In genomic region chr17:77690271-77691161, GRCh38 we compare ENCODE assay signal across 9 cellular contexts.
DNase-seq lines count a peak whose midpoint lies in the region; ATAC-seq and TF ChIP-seq lines count a peak whose summit lies in the region.
"Had no signal": no experiment of that assay in that cellular context is flagged by ENCODE, and none has a peak within 500 bp of the region (broad histone marks: within the 10 kb centered on the region; RNA-seq: fewer than 3 reads in every experiment).

No MANE protein-coding gene starts in this region.

- H3K4me3 Mint-ChIP-seq in IgD-negative memory B cell (peak overlapping the region in 3 of 4 donors; percentile 34 to 83 (median 72)), mesothelial cell of epicardium (peak overlapping the region; percentile 11)
- peak overlapping the region; percentile 26 for H3K4me3 Mint-ChIP-seq in activated CD8-positive, alpha-beta T cell treated with anti-CD3 and anti-CD28 coated beads for 36 hours

- DNase-seq in BE2C (peak; percentile 45), mesothelial cell of epicardium (ENCODE audit: low spot score in 2 of 2, unreplicated experiment in 2 of 2) (peak in 1 of 2 experiments; percentile 40), spleen (no peak)
- peak; percentile 47 for DNase-seq in activated CD8-positive, alpha-beta T cell treated with anti-CD3 and anti-CD28 coated beads for 36 hours
- DNase-seq: NCI-H446 treated with DMSO at 0.1 percent for 48 hours had no signal

- H3K27me3 ChIP-seq in BE2C (no peaks in the 10 kb centered on the region), spleen (replicated peaks in 1 of 7) (peaks cover 0 to 75% (median 27%) of the 10 kb centered on the region in 7 donors)

- TF ChIP-seq POLR2A in spleen (IDR thresholded peaks at IDR 0.05) = no peak

- no peaks in the 10 kb centered on the region for H3K36me3 ChIP-seq in BE2C
- no peaks in the 10 kb centered on the region for H3K36me3 ChIP-seq in spleen

- H3K27me3 Mint-ChIP-seq in IgD-negative memory B cell (peaks cover 47% of the 10 kb centered on the region), mesothelial cell of epicardium (ENCODE audit: low read depth) (peaks cover 76% of the 10 kb centered on the region)
- H3K27me3 Mint-ChIP-seq in activated CD8-positive, alpha-beta T cell treated with anti-CD3 and anti-CD28 coated beads for 36 hours = peaks cover under 1% of the 10 kb centered on the region

- H3K9me3 ChIP-seq in BE2C (no peaks in the 10 kb centered on the region), spleen (no peaks in the 10 kb centered on the region)

- H3K4me1 Mint-ChIP-seq in IgD-negative memory B cell (peaks cover 6 to 17% (median 8%) of the 10 kb centered on the region in 3 donors), mesothelial cell of epicardium (peaks cover 25% of the 10 kb centered on the region)
- peaks cover 24% of the 10 kb centered on the region for H3K4me1 Mint-ChIP-seq in activated CD8-positive, alpha-beta T cell treated with anti-CD3 and anti-CD28 coated beads for 36 hours (ENCODE audit: low read depth)

- no peak for TF ChIP-seq CTCF in BE2C (IDR thresholded peaks at IDR 0.05; ENCODE audit: low read depth, low read length)
- no peak for TF ChIP-seq CTCF in activated CD8-positive, alpha-beta T cell treated with anti-CD3 and anti-CD28 coated beads for 36 hours (IDR thresholded peaks at IDR 0.05)
- no peak for TF ChIP-seq CTCF in mesothelial cell of epicardium (IDR thresholded peaks at IDR 0.05; ENCODE audit: unreplicated experiment)
- no peak for TF ChIP-seq CTCF in spleen (IDR thresholded peaks at IDR 0.05 in 8 of 11, conservative IDR thresholded peaks at IDR 0.05 in 3 of 11)

- H3K4me3 ChIP-seq in BE2C (ENCODE audit: low read depth, low read length) = peak overlapping the region; percentile 52
- H3K4me3 ChIP-seq in spleen = peak overlapping the region in 3 of 8 donors; percentile 3 to 37 (median 22)

- H3K4me1 ChIP-seq in BE2C (peaks cover 9% of the 10 kb centered on the region), spleen (peaks cover 8 to 18% (median 12%) of the 10 kb centered on the region in 6 donors)

- peak overlapping the region in 1 of 3 donors; percentile 24 for H3K27ac Mint-ChIP-seq in IgD-negative memory B cell
- no peak overlapping the region for H3K27ac Mint-ChIP-seq in activated CD8-positive, alpha-beta T cell treated with anti-CD3 and anti-CD28 coated beads for 36 hours
- no peak overlapping the region for H3K27ac Mint-ChIP-seq in mesothelial cell of epicardium

- CTCF ChIA-PET in activated CD8-positive, alpha-beta T cell treated with anti-CD3 and anti-CD28 coated beads for 36 hours (lab: Charles Lee) = interaction anchor here (1.5 to 2.1 kb wide), 3 partner anchors 19 to 148 kb away, joined by 3 to 8 read pairs (median 4); no protein-coding TSS in a partner anchor

- intact Hi-C loops in activated CD8-positive, alpha-beta T cell treated with anti-CD3 and anti-CD28 coated beads for 36 hours (cut with micrococcal nuclease) = no loop called here
- intact Hi-C loops in spleen (cut with DNase I; ENCODE audit: low total_unique reads) = no loop called here

- ATAC-seq in activated CD8-positive, alpha-beta T cell treated with anti-CD3 and anti-CD28 coated beads for 36 hours = no peak
- ATAC-seq in GM19395 (IDR thresholded peaks at IDR 0.05; ENCODE audit: unreplicated experiment) = no peak
- no peak for ATAC-seq in HG03139 (IDR thresholded peaks at IDR 0.05; ENCODE audit: unreplicated experiment)
- no peak for ATAC-seq in HG02623 (IDR thresholded peaks at IDR 0.05; ENCODE audit: unreplicated experiment)

- WGBS in spleen, 5 donors = 21 to 26% (median 25%) methylated on average over 24 of the region's 24 CpGs

- POLR2A ChIA-PET in activated CD8-positive, alpha-beta T cell treated with anti-CD3 and anti-CD28 coated beads for 36 hours (lab: Charles Lee) = interaction anchor here (0.5 to 0.7 kb wide), 3 partner anchors 18 to 22 kb away, joined by 3 read pairs; no protein-coding TSS in a partner anchor

- peaks cover 0 to 3% (median 0%) of the 10 kb centered on the region in 3 donors for H3K9me3 Mint-ChIP-seq in IgD-negative memory B cell
- H3K9me3 Mint-ChIP-seq in activated CD8-positive, alpha-beta T cell treated with anti-CD3 and anti-CD28 coated beads for 36 hours = no peaks in the 10 kb centered on the region
- no peaks in the 10 kb centered on the region for H3K9me3 Mint-ChIP-seq in mesothelial cell of epicardium

- no peak overlapping the region for H3K27ac ChIP-seq in spleen

- H3K36me3 Mint-ChIP-seq in IgD-negative memory B cell = no peaks in the 10 kb centered on the region
- no peaks in the 10 kb centered on the region for H3K36me3 Mint-ChIP-seq in activated CD8-positive, alpha-beta T cell treated with anti-CD3 and anti-CD28 coated beads for 36 hours (ENCODE audit: low read depth)
- H3K36me3 Mint-ChIP-seq in mesothelial cell of epicardium = no peaks in the 10 kb centered on the region

Comparison
In these comparisons a context has a peak if more than half of its experiments do, and no peak if none do; other contexts are left out.
1. H3K4me3 Mint-ChIP-seq: peak in every context shown above with its lines; median percentile 72 in IgD-negative memory B cell; 26 in activated CD8-positive, alpha-beta T cell treated with anti-CD3 and anti-CD28 coated beads for 36 hours; 11 in mesothelial cell of epicardium.